ENCODE assay signal across 14 cellular contexts in the genomic region with DNA sequence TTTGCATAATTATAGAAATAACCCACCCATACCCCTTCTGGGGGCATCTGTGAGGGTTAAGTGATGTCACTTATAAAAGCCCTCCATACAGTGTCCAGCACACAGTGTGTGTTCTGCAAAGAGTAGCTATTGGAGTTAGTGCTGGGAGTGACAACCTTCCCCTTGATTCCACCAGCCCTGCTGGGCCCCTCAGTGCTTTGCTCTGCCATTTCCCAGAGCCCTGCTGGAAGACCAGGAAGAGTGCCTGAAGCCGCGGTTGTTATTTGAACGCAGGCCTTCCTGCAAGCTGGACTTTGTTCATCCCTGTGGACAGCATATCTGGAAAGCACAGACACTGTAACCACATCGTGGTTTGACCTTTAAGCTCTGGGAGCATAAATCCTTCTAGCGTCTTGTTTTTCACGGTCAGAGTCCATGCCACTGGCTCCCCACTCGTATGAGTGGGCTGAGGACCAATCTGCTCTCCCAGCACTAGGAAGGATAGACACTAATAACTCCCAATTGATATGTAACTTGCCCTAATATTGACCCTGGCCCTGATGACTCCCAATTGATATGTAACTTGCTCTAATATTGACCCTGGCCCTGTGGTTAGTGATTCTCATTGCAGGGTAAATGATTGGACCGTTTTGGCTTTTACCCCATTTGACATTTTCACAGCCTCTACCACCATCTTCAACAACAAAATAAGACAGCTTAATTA.
DNase-seq lines count a peak whose midpoint lies in the region; ATAC-seq and TF ChIP-seq lines count a peak whose summit lies in the region.
"Had no signal": no experiment of that assay in that cellular context is flagged by ENCODE, and none has a peak within 500 bp of the region (broad histone marks: within the 10 kb centered on the region; RNA-seq: fewer than 3 reads in every experiment).

No MANE protein-coding gene starts in this region.

- TF ChIP-seq CTCF in brain microvascular endothelial cell (IDR thresholded peaks at IDR 0.05; ENCODE audit: low read depth, low read length, missing control alignments), result no peak

- no peaks in the 10 kb centered on the region for H3K36me3 ChIP-seq in brain microvascular endothelial cell (replicated peaks)
- H3K36me3 ChIP-seq: prostate gland had no signal

- CTCF ChIA-PET in activated CD8-positive, alpha-beta memory T cell treated with anti-CD3 and anti-CD28 coated beads, Interleukin-2, amount 10 ng/mL, durations not matched to agents 7 days and 5 days (lab: Charles Lee), result no interaction called here

- ATAC-seq in sciatic nerve, result peak; percentile 92
- ATAC-seq in activated CD8-positive, alpha-beta memory T cell treated with anti-CD3 and anti-CD28 coated beads, Interleukin-2, amount 10 ng/mL, durations not matched to agents 7 days and 5 days, result no peak
- ATAC-seq: foreskin keratinocyte had no signal

- intact Hi-C loops in sciatic nerve (cut with DNase I), result no loop called here

- no peaks in the 10 kb centered on the region for H3K27me3 ChIP-seq in brain microvascular endothelial cell (replicated peaks)
- H3K27me3 ChIP-seq: foreskin keratinocyte had no signal

- peak; percentile 65 for DNase-seq in HuH-7.5 (ENCODE audit: low spot score)
- DNase-seq in brain microvascular endothelial cell, result peak; percentile 82
- peak; percentile 81 for DNase-seq in islet precursor cell
- DNase-seq in sciatic nerve (ENCODE audit: low spot score), result no peak
- no peak for DNase-seq in activated CD8-positive, alpha-beta memory T cell treated with anti-CD3 and anti-CD28 coated beads, Interleukin-2, amount 10 ng/mL, durations not matched to agents 7 days and 5 days
- DNase-seq in superior temporal gyrus (ENCODE audit: extremely low spot score), result no peak
- DNase-seq in COR-L47 (lab: John Stamatoyannopoulos, UW), result no peak
- DNase-seq in AG08395 (ENCODE audit: low spot score), result no peak
- DNase-seq: activated naive CD4-positive, alpha-beta T cell; CD4-positive, CD25-positive, alpha-beta regulatory T cell; foreskin keratinocyte; NCI-H345; PC-9 had no signal

- H3K36me3 Mint-ChIP-seq in activated CD8-positive, alpha-beta memory T cell treated with anti-CD3 and anti-CD28 coated beads, Interleukin-2, amount 10 ng/mL, durations not matched to agents 7 days and 5 days, result no peaks in the 10 kb centered on the region
- H3K36me3 Mint-ChIP-seq: CD4-positive, CD25-positive, alpha-beta regulatory T cell had no signal

- H3K4me1 Mint-ChIP-seq in activated CD8-positive, alpha-beta memory T cell treated with anti-CD3 and anti-CD28 coated beads, Interleukin-2, amount 10 ng/mL, durations not matched to agents 7 days and 5 days, result no peaks in the 10 kb centered on the region
- H3K4me1 Mint-ChIP-seq: CD4-positive, CD25-positive, alpha-beta regulatory T cell had no signal

- no peak overlapping the region for H3K4me3 Mint-ChIP-seq in activated CD8-positive, alpha-beta memory T cell treated with anti-CD3 and anti-CD28 coated beads, Interleukin-2, amount 10 ng/mL, durations not matched to agents 7 days and 5 days
- H3K4me3 Mint-ChIP-seq: CD4-positive, CD25-positive, alpha-beta regulatory T cell had no signal

- H3K27ac Mint-ChIP-seq in activated CD8-positive, alpha-beta memory T cell treated with anti-CD3 and anti-CD28 coated beads, Interleukin-2, amount 10 ng/mL, durations not matched to agents 7 days and 5 days, result no peak overlapping the region

- peaks cover 2% of the 10 kb centered on the region for H3K9me3 Mint-ChIP-seq in activated CD8-positive, alpha-beta memory T cell treated with anti-CD3 and anti-CD28 coated beads, Interleukin-2, amount 10 ng/mL, durations not matched to agents 7 days and 5 days (ENCODE audit: low read depth)

- no peaks in the 10 kb centered on the region for H3K27me3 Mint-ChIP-seq in activated CD8-positive, alpha-beta memory T cell treated with anti-CD3 and anti-CD28 coated beads, Interleukin-2, amount 10 ng/mL, durations not matched to agents 7 days and 5 days

- no peak overlapping the region for H3K4me3 ChIP-seq in brain microvascular endothelial cell (ENCODE audit: low read depth, low read length)
- H3K4me3 ChIP-seq: PC-9, prostate gland had no signal

- in situ Hi-C loops in brain microvascular endothelial cell (cut with HindIII; ENCODE audit: low pct_ligation_motif_present, low sequenced_read_pairs), result no loop called here

- H3K27ac ChIP-seq in brain microvascular endothelial cell, result peak overlapping the region; percentile 58
- H3K27ac ChIP-seq: foreskin keratinocyte, PC-9, prostate gland had no signal

Comparison
In these comparisons a context has a peak if more than half of its experiments do, and no peak if none do; other contexts are left out.
1. DNase-seq: peak in HuH-7.5 (single experiment), brain microvascular endothelial cell (single experiment) and islet precursor cell (single experiment); none in sciatic nerve (single experiment), activated CD8-positive, alpha-beta memory T cell treated with anti-CD3 and anti-CD28 coated beads, Interleukin-2, amount 10 ng/mL, durations not matched to agents 7 days and 5 days (single experiment), superior temporal gyrus (single experiment), COR-L47 (single experiment) and AG08395 (single experiment).